Comparison of ENCODE assay signal across 8 cellular contexts in genomic region chr12:56152756-56153137, GRCh38. TPM values are rescaled to one million over a fixed set of nuclear protein-coding genes. Genes with fewer than 3 reads are reported as not detected.
DNase-seq lines count a peak whose midpoint lies in the region; ATAC-seq, FAIRE-seq and TF ChIP-seq lines count a peak whose summit lies in the region.

No MANE protein-coding gene starts in this region.

- H2AFZ ChIP-seq in Loucy (ENCODE audit: low read length): peak overlapping the region; percentile 77

- peak overlapping the region; percentile 89 for H3K4me3 Mint-ChIP-seq in natural killer cell treated with Interleukin-12 subunit alpha and Interleukin-12 subunit beta and Interleukin-15 and Interleukin-18, amount 100 ng/mL, for 72 hours

- H3K36me3 Mint-ChIP-seq in natural killer cell treated with Interleukin-12 subunit alpha and Interleukin-12 subunit beta and Interleukin-15 and Interleukin-18, amount 100 ng/mL, for 72 hours: no peaks in the 10 kb centered on the region

- H3K4me3 ChIP-seq in BLaER1: peak overlapping the region; percentile 75
- peak overlapping the region; percentile 88 for H3K4me3 ChIP-seq in Loucy (ENCODE audit: low read length, poor library complexity, severe bottlenecking)
- H3K4me3 ChIP-seq in coronary artery: peak overlapping the region; percentile 71

- ATAC-seq in natural killer cell treated with Interleukin-12 subunit alpha and Interleukin-12 subunit beta and Interleukin-15 and Interleukin-18, amount 100 ng/mL, for 72 hours: no peak
- ATAC-seq in GM18909 (IDR thresholded peaks at IDR 0.05; ENCODE audit: poor library complexity, unreplicated experiment): no peak
- no peak for ATAC-seq in HG03159 (IDR thresholded peaks at IDR 0.05; ENCODE audit: unreplicated experiment)

- no peak for FAIRE-seq in RCC 7860 (lab: Jason Lieb, UNC)

- H3K9me3 Mint-ChIP-seq in natural killer cell treated with Interleukin-12 subunit alpha and Interleukin-12 subunit beta and Interleukin-15 and Interleukin-18, amount 100 ng/mL, for 72 hours: no peaks in the 10 kb centered on the region

- H3K4me1 ChIP-seq in BLaER1: peaks cover 51% of the 10 kb centered on the region
- peaks cover 21% of the 10 kb centered on the region for H3K4me1 ChIP-seq in Loucy (ENCODE audit: insufficient read depth, low read length, poor library complexity, severe bottlenecking)

- peak overlapping the region; percentile 99 for H3K27ac Mint-ChIP-seq in natural killer cell treated with Interleukin-12 subunit alpha and Interleukin-12 subunit beta and Interleukin-15 and Interleukin-18, amount 100 ng/mL, for 72 hours

- H3K36me3 ChIP-seq in BLaER1: peaks cover 27% of the 10 kb centered on the region
- no peaks in the 10 kb centered on the region for H3K36me3 ChIP-seq in Loucy (ENCODE audit: insufficient read depth, low read length)

- no peaks in the 10 kb centered on the region for H3F3A ChIP-seq in Loucy (ENCODE audit: low read depth)

- H4K20me1 ChIP-seq in BLaER1 (no peaks in the 10 kb centered on the region), Loucy (ENCODE audit: insufficient read depth, low read length, poor library complexity, severe bottlenecking) (no peaks in the 10 kb centered on the region)

- H3K9ac ChIP-seq in BLaER1 (peak overlapping the region; percentile 88), Loucy (ENCODE audit: low read depth, low read length, poor library complexity, severe bottlenecking) (peak overlapping the region; percentile 92)

- H3K27me3 ChIP-seq in BLaER1 (no peaks in the 10 kb centered on the region), Loucy (ENCODE audit: insufficient read depth, low read length, poor library complexity, severe bottlenecking) (no peaks in the 10 kb centered on the region)

- peaks cover 29 to 31% of the 10 kb centered on the region in 2 donors for H3K4me1 Mint-ChIP-seq in natural killer cell treated with Interleukin-12 subunit alpha and Interleukin-12 subunit beta and Interleukin-15 and Interleukin-18, amount 100 ng/mL, for 72 hours (ENCODE audit: low read depth in 2 of 2)

- peaks cover 34% of the 10 kb centered on the region for H3K79me2 ChIP-seq in Loucy (ENCODE audit: insufficient read depth, low read length)

- no peaks in the 10 kb centered on the region for H3K9me2 ChIP-seq in Loucy (replicated peaks; ENCODE audit: low read depth, low read length)

- no peaks in the 10 kb centered on the region for H3K9me3 ChIP-seq in BLaER1
- no peaks in the 10 kb centered on the region for H3K9me3 ChIP-seq in Loucy (ENCODE audit: insufficient read depth, low read depth, low read length)

- DNase-seq in coronary artery (ENCODE audit: low spot score) (no peak), RCC 7860 (ENCODE audit: low spot score) (no peak), DMS153 (lab: John Stamatoyannopoulos, UW) (no peak)
- no peak for DNase-seq in natural killer cell treated with Interleukin-12 subunit alpha and Interleukin-12 subunit beta and Interleukin-15 and Interleukin-18, amount 100 ng/mL, for 72 hours (ENCODE audit: low spot score)

- no peaks in the 10 kb centered on the region for H3K27me3 Mint-ChIP-seq in natural killer cell treated with Interleukin-12 subunit alpha and Interleukin-12 subunit beta and Interleukin-15 and Interleukin-18, amount 100 ng/mL, for 72 hours

- H3K4me2 ChIP-seq in BLaER1 (peak overlapping the region; percentile 99), Loucy (ENCODE audit: low read depth, low read length, poor library complexity, severe bottlenecking) (peak overlapping the region; percentile 77)

- H3K27ac ChIP-seq in BLaER1 (peak overlapping the region; percentile 84), coronary artery (peak overlapping the region; percentile 90 to 94)

- TF ChIP-seq CTCF in Loucy (conservative IDR thresholded peaks at IDR 0.05; ENCODE audit: low read length): no peak
- TF ChIP-seq CTCF in coronary artery (IDR thresholded peaks at IDR 0.05): no peak

RNA-seq across cellular contexts. Expression of gene MYL6B, which starts 0.4 kb away (rescaled TPM):
- total RNA-seq in natural killer cell treated with Interleukin-12 subunit alpha and Interleukin-12 subunit beta and Interleukin-15 and Interleukin-18, amount 100 ng/mL, for 72 hours: 10 to 100 TPM; 32.0 to 65.5 TPM

RNA-seq across cellular contexts. Expression of gene MYL6, which starts 5.4 kb away (rescaled TPM):
- 1,000 to 10,000 TPM; 1,441 to 1,555 TPM for total RNA-seq in natural killer cell treated with Interleukin-12 subunit alpha and Interleukin-12 subunit beta and Interleukin-15 and Interleukin-18, amount 100 ng/mL, for 72 hours

RNA-seq across cellular contexts. Expression of gene ESYT1, which starts 24.7 kb away (rescaled TPM):
- 100 to 1,000 TPM in 1 of 2 donors, 10 to 100 TPM in 1; 89.3 to 120 TPM for total RNA-seq in natural killer cell treated with Interleukin-12 subunit alpha and Interleukin-12 subunit beta and Interleukin-15 and Interleukin-18, amount 100 ng/mL, for 72 hours

RNA-seq across cellular contexts. Expression of gene ZC3H10, which starts 34.7 kb away (rescaled TPM):
- total RNA-seq in natural killer cell treated with Interleukin-12 subunit alpha and Interleukin-12 subunit beta and Interleukin-15 and Interleukin-18, amount 100 ng/mL, for 72 hours: 10 to 100 TPM; 11.4 to 14.9 TPM

RNA-seq across cellular contexts. Expression of gene RPL41, which starts 36.3 kb away (rescaled TPM):
- 1,000 to 10,000 TPM; 2,363 to 2,700 TPM for total RNA-seq in natural killer cell treated with Interleukin-12 subunit alpha and Interleukin-12 subunit beta and Interleukin-15 and Interleukin-18, amount 100 ng/mL, for 72 hours
